12 cellular contexts compared by ENCODE assay signal in genomic region chr5:79070002-79070567, GRCh38. TPM values are rescaled to one million over a fixed set of nuclear protein-coding genes. Genes with fewer than 3 reads are reported as not detected.
A peak's percentile ranks its signal among the peaks of the same experiment; 100 is the strongest.
DNase-seq lines count a peak whose midpoint lies in the region; ATAC-seq and TF ChIP-seq lines count a peak whose summit lies in the region.
"Had no signal": no experiment of that assay in that cellular context is flagged by ENCODE, and none has a peak within 500 bp of the region (broad histone marks: within the 10 kb centered on the region; RNA-seq: fewer than 3 reads in every experiment).

No MANE protein-coding gene starts in this region.

- POLR2A ChIA-PET in SK-N-SH (lab: Yijun Ruan, JAX) = no interaction called here

- H3K4me3 ChIP-seq in ACC112 (ENCODE audit: low read depth, low read length) (peak overlapping the region; percentile 75), SK-N-SH (ENCODE audit: low read depth in 2 of 2, low read length in 1 of 2) (no peak overlapping the region), osteoblast (ENCODE audit: insufficient read depth, low read length) (peak overlapping the region; percentile 68)
- H3K4me3 ChIP-seq: BLaER1 treated with 17β-estradiol and CSF1 and Interleukin-3, amounts not matched to agents 10 nM and 100 nM had no signal

- CTCF ChIA-PET in SK-N-SH (lab: Yijun Ruan, JAX) = interaction anchor here (1.2 to 1.8 kb wide), 3 partner anchors 10 to 63 kb away, joined by 3 to 10 read pairs (median 3); no protein-coding TSS in a partner anchor

- DNase-seq in SK-N-SH (peak; percentile 76), fibroblast of the conjunctiva (ENCODE audit: low read depth) (peak; percentile 14), osteoblast (ENCODE audit: insufficient read length, low spot score, missing footprints) (peak; percentile 62), SIG-M5 (lab: John Stamatoyannopoulos, UW) (no peak), NCI-H1105 (lab: John Stamatoyannopoulos, UW) (no peak)
- no peak for DNase-seq in effector CD8-positive, alpha-beta T cell (lab: John Stamatoyannopoulos, UW)
- DNase-seq: activated CD4-positive, alpha-beta T cell treated with anti-CD3 and anti-CD28 coated beads, Interleukin-2, amount 10 ng/mL, durations not matched to agents 24 days and 14 days; amniotic stem cell had no signal

- H4K20me1 ChIP-seq in SK-N-SH (ENCODE audit: insufficient read depth) = no peaks in the 10 kb centered on the region
- no peaks in the 10 kb centered on the region for H4K20me1 ChIP-seq in osteoblast (ENCODE audit: insufficient read depth, low read length)
- H4K20me1 ChIP-seq: BLaER1 treated with 17β-estradiol and CSF1 and Interleukin-3, amounts not matched to agents 10 nM and 100 nM had no signal

- TF ChIP-seq CTCF in SK-N-SH (IDR thresholded peaks at IDR 0.05) (no peak), osteoblast (IDR thresholded peaks at IDR 0.05; ENCODE audit: extremely low read depth, low read depth, low read length) (no peak)

- peak overlapping the region; percentile 76 for H3K27ac ChIP-seq in ACC112 (ENCODE audit: low read depth, low read length)
- H3K27ac ChIP-seq in SK-N-SH (ENCODE audit: low read depth in 2 of 2, low read length in 1 of 2) = peak overlapping the region in 1 of 2 experiments; percentile 47; a peak in 2 of 4 replicates
- H3K27ac ChIP-seq in osteoblast (ENCODE audit: low read depth, low read length) = no peak overlapping the region
- H3K27ac ChIP-seq: BLaER1 treated with 17β-estradiol and CSF1 and Interleukin-3, amounts not matched to agents 10 nM and 100 nM had no signal

- no peaks in the 10 kb centered on the region for H3K36me3 ChIP-seq in ACC112 (ENCODE audit: insufficient read depth, low read length)
- no peaks in the 10 kb centered on the region for H3K36me3 ChIP-seq in SK-N-SH (replicated peaks in 1 of 2; ENCODE audit: control insufficient read depth in 1 of 2, insufficient read depth in 2 of 2, low read length in 1 of 2)
- no peaks in the 10 kb centered on the region for H3K36me3 ChIP-seq in osteoblast (ENCODE audit: insufficient read depth, low read length)
- H3K36me3 ChIP-seq: BLaER1 treated with 17β-estradiol and CSF1 and Interleukin-3, amounts not matched to agents 10 nM and 100 nM; pancreas had no signal

- H3K79me2 ChIP-seq in ACC112 (ENCODE audit: control insufficient read depth, insufficient read depth, low read length, unreplicated experiment) (peaks cover 5% of the 10 kb centered on the region), SK-N-SH (ENCODE audit: insufficient read depth) (no peaks in the 10 kb centered on the region), osteoblast (ENCODE audit: insufficient read depth, low read length) (no peaks in the 10 kb centered on the region)

- H3K27me3 ChIP-seq in ACC112 (ENCODE audit: insufficient read depth, low read length) = no peaks in the 10 kb centered on the region
- H3K27me3 ChIP-seq in SK-N-SH (ENCODE audit: insufficient read depth) = no peaks in the 10 kb centered on the region
- no peaks in the 10 kb centered on the region for H3K27me3 ChIP-seq in osteoblast (ENCODE audit: insufficient read depth, low read length)
- H3K27me3 ChIP-seq: BLaER1 treated with 17β-estradiol and CSF1 and Interleukin-3, amounts not matched to agents 10 nM and 100 nM; pancreas had no signal

- TF ChIP-seq EP300 in SK-N-SH (IDR thresholded peaks at IDR 0.05; ENCODE audit: borderline replicate concordance in 1 of 2, low read depth in 1 of 2, low read length in 1 of 2) = no peak

- peak overlapping the region; percentile 19 for H2AFZ ChIP-seq in ACC112 (ENCODE audit: low read length, unreplicated experiment)
- 0 out of 2 replicates have a peak overlapping the region, but pooled peaks have one; percentile 46 for H2AFZ ChIP-seq in SK-N-SH (ENCODE audit: low read depth)
- H2AFZ ChIP-seq in osteoblast (ENCODE audit: low read length) = peak overlapping the region; percentile 89

- no peak overlapping the region for H3K9ac ChIP-seq in SK-N-SH
- H3K9ac ChIP-seq: BLaER1 treated with 17β-estradiol and CSF1 and Interleukin-3, amounts not matched to agents 10 nM and 100 nM had no signal

- H3F3A ChIP-seq in SK-N-SH (replicated peaks; ENCODE audit: insufficient read depth) = no peaks in the 10 kb centered on the region

- H3K4me2 ChIP-seq in SK-N-SH (no peak overlapping the region), osteoblast (ENCODE audit: insufficient read depth, low read length) (peak overlapping the region; percentile 74)
- H3K4me2 ChIP-seq: BLaER1 treated with 17β-estradiol and CSF1 and Interleukin-3, amounts not matched to agents 10 nM and 100 nM had no signal

- no peak for ATAC-seq in GM21447 (IDR thresholded peaks at IDR 0.05; ENCODE audit: unreplicated experiment)

- H3K9me3 ChIP-seq in SK-N-SH (peaks cover 6% of the 10 kb centered on the region; the same call in 1 of the 2 replicates), osteoblast (ENCODE audit: low read depth, low read length) (peaks cover 3% of the 10 kb centered on the region)
- H3K9me3 ChIP-seq: pancreas had no signal

- no peak for TF ChIP-seq RAD21 in SK-N-SH (IDR thresholded peaks at IDR 0.05; ENCODE audit: low read length)

- 74% methylated on average over 28 of the region's 30 CpGs for WGBS in SK-N-SH (ENCODE audit: low lambda C conversion rate)

- H3K4me1 ChIP-seq in ACC112 (ENCODE audit: control insufficient read depth, insufficient read depth, low read length, unreplicated experiment) (peaks cover 17% of the 10 kb centered on the region), SK-N-SH (ENCODE audit: control insufficient read depth in 1 of 2, insufficient read depth in 2 of 2, low read depth in 1 of 2, low read length in 1 of 2) (peaks cover 0 to 10% of the 10 kb centered on the region in 2 experiments; a peak in 2 of 4 replicates), osteoblast (ENCODE audit: insufficient read depth, low read length) (no peaks in the 10 kb centered on the region)
- H3K4me1 ChIP-seq: BLaER1 treated with 17β-estradiol and CSF1 and Interleukin-3, amounts not matched to agents 10 nM and 100 nM; pancreas had no signal

- no peaks in the 10 kb centered on the region for H3K9me2 ChIP-seq in SK-N-SH

TF ChIP-seq in SK-N-SH, 30 proteins besides CTCF, POLR2A, EP300 and RAD21:
- no peak for TF ChIP-seq EZH2phosphoT487 (IDR thresholded peaks at IDR 0.05; ENCODE audit: borderline replicate concordance, low read depth)
- no peak for TF ChIP-seq YY1 (IDR thresholded peaks at IDR 0.05; ENCODE audit: low read depth)
- peak; percentile 26; the same call in 1 of the 2 replicates for TF ChIP-seq NFIC (IDR thresholded peaks at IDR 0.05; ENCODE audit: borderline replicate concordance)
- no peak for TF ChIP-seq RXRA (IDR thresholded peaks at IDR 0.05; ENCODE audit: borderline replicate concordance, low read depth)
- no peak for TF ChIP-seq MEF2A (IDR thresholded peaks at IDR 0.05; ENCODE audit: borderline replicate concordance, low read depth)
- TF ChIP-seq TCF12 (IDR thresholded peaks at IDR 0.05) = peak; percentile 44; the same call in 1 of the 2 replicates

RNA-seq across cellular contexts. Expression of gene BHMT2, which starts 0.5 kb away (rescaled TPM):
- not detected in 2 replicates for polyA plus RNA-seq in SK-N-SH (2012; rRNA removed)
- polyA plus RNA-seq in SK-N-SH (2012; cell fraction: cytosol; rRNA removed) = not detected in 2 replicates
- not detected in 2 replicates for polyA plus RNA-seq in SK-N-SH (2012; cell fraction: nucleus; rRNA removed)
- total RNA-seq in osteoblast = 8.3 and 12.1 TPM in 2 replicates
- total RNA-seq: activated CD4-positive, alpha-beta T cell treated with anti-CD3 and anti-CD28 coated beads, Interleukin-2, amount 10 ng/mL, durations not matched to agents 24 days and 14 days had no signal

RNA-seq across cellular contexts. Expression of gene DMGDH, which starts 0.6 kb away (rescaled TPM):
- 0.56 and 0.70 TPM in 2 replicates for polyA plus RNA-seq in SK-N-SH (2012; rRNA removed)
- 0.28 and 0.41 TPM in 2 replicates for polyA plus RNA-seq in SK-N-SH (2012; cell fraction: cytosol; rRNA removed)
- 0.79 and 1.5 TPM in 2 replicates for polyA plus RNA-seq in SK-N-SH (2012; cell fraction: nucleus; rRNA removed)
- total RNA-seq in osteoblast = 7.2 and 9.7 TPM in 2 replicates
- total RNA-seq: activated CD4-positive, alpha-beta T cell treated with anti-CD3 and anti-CD28 coated beads, Interleukin-2, amount 10 ng/mL, durations not matched to agents 24 days and 14 days had no signal

RNA-seq across cellular contexts. Expression of gene BHMT, which starts 41.5 kb away (rescaled TPM):
- polyA plus RNA-seq in SK-N-SH (2012; rRNA removed) = not detected in 2 replicates
- polyA plus RNA-seq in SK-N-SH (2012; cell fraction: cytosol; rRNA removed) = not detected in 2 replicates
- not detected in 2 replicates for polyA plus RNA-seq in SK-N-SH (2012; cell fraction: nucleus; rRNA removed)
- total RNA-seq in osteoblast = not detected in 2 replicates
- total RNA-seq: activated CD4-positive, alpha-beta T cell treated with anti-CD3 and anti-CD28 coated beads, Interleukin-2, amount 10 ng/mL, durations not matched to agents 24 days and 14 days had no signal

Comparison
In these comparisons a context has a peak if more than half of its experiments do, and no peak if none do; other contexts are left out.
1. H2AFZ ChIP-seq: peak in every context shown above with its lines; median percentile 89 in osteoblast; 46 in SK-N-SH; 19 in ACC112.
2. H3K4me3 ChIP-seq: peak in ACC112 (single experiment) and osteoblast (single experiment); none in SK-N-SH (0 of 2).
3. DNase-seq: peak in SK-N-SH (single experiment), fibroblast of the conjunctiva (single experiment) and osteoblast (single experiment); none in SIG-M5 (single experiment), NCI-H1105 (single experiment) and effector CD8-positive, alpha-beta T cell (single experiment).